ENCODE assay signal across 28 cellular contexts in the genomic region with DNA sequence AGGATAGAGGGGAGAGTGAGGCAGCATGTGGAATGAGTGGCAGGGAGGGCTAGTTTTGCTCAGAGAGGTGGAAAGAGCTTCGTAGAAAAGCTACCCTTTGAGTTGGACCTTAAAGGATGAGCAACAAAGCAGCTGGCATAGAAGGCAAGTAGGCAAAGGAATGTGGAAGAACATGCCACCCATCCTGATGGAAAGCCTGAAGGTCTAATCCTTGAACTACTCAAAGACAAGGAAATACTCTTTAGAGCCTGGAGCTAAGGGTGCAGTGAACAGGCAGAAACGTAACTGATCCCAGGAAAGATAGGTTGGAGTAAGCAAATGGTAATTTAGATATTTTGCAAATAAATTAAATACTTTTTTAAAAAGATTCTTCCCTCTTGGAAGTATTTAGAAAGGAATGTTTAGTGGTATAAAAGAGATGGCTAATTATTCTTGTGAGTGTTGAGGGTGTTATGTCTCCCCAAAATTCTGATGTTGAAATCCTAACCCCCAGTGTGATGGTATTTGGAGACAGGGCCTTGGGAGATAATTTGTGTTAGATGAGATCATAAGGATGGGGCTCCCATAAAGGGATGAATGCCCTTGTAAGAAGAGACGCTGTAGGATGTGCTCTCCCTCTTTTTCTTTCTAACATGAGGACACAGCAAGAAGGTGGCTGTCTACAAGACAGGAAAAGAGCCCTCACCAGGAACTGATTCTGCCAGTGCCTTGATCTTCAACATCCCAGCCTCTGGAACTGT.
A peak's percentile ranks its signal among the peaks of the same experiment; 100 is the strongest.
DNase-seq lines count a peak whose midpoint lies in the region; ATAC-seq, FAIRE-seq and TF ChIP-seq lines count a peak whose summit lies in the region.
"Had no signal": no experiment of that assay in that cellular context is flagged by ENCODE, and none has a peak within 500 bp of the region (broad histone marks: within the 10 kb centered on the region; RNA-seq: fewer than 3 reads in every experiment).

No MANE protein-coding gene starts in this region.

- H4K20me1 ChIP-seq in keratinocyte (ENCODE audit: control insufficient read depth, extremely low read depth, insufficient read depth, low read length): no peaks in the 10 kb centered on the region

- no peak overlapping the region for H3K4me2 ChIP-seq in keratinocyte (ENCODE audit: control insufficient read depth, extremely low read depth, insufficient read depth, low read depth, low read length)
- H3K4me2 ChIP-seq: neural progenitor cell had no signal

- H3K27me3 Mint-ChIP-seq in activated CD8-positive, alpha-beta T cell treated with anti-CD3 and anti-CD28 coated beads for 36 hours: peaks cover 8% of the 10 kb centered on the region
- H3K27me3 Mint-ChIP-seq in activated CD8-positive, alpha-beta T cell treated with anti-CD3 and anti-CD28 coated beads, Interleukin-2, amount 10 ng/mL, durations not matched to agents 7 days and 5 days (ENCODE audit: low read depth): no peaks in the 10 kb centered on the region
- H3K27me3 Mint-ChIP-seq in activated T-helper 17 cell treated with anti-CD3 and anti-CD28 coated beads, Interleukin-2, amount 50 U/mL, for 72 hours: no peaks in the 10 kb centered on the region

- DNase-seq in activated CD8-positive, alpha-beta T cell treated with anti-CD3 and anti-CD28 coated beads for 36 hours: no peak
- no peak for DNase-seq in activated CD8-positive, alpha-beta T cell treated with anti-CD3 and anti-CD28 coated beads, Interleukin-2, amount 10 ng/mL, durations not matched to agents 7 days and 5 days
- peak; percentile 57 for DNase-seq in EH (ENCODE audit: low read depth)
- no peak for DNase-seq in keratinocyte (ENCODE audit: low read depth, low spot score)
- no peak for DNase-seq in activated effector memory CD4-positive, alpha-beta T cell treated with anti-CD3 and anti-CD28 coated beads, Interleukin-2, amount 50 U/mL, for 16 hours
- DNase-seq: activated CD4-positive, alpha-beta T cell treated with anti-CD3 and anti-CD28 coated beads for 48 hours; amygdala; Calu3; DMS79 treated with DMSO at 0.1 percent for 48 hours; effector CD4-positive, alpha-beta T cell; hippocampal formation; left cardiac atrium; NCI-H1092 treated with DMSO at 0.1 percent for 48 hours; NCI-H1694 treated with DMSO at 0.1 percent for 48 hours; NCI-H446 treated with DMSO at 0.1 percent for 48 hours; NCI-H82; pancreas; retina; thyroid gland had no signal

- no peaks in the 10 kb centered on the region for H3K36me3 Mint-ChIP-seq in activated CD8-positive, alpha-beta T cell treated with anti-CD3 and anti-CD28 coated beads for 36 hours (ENCODE audit: low read depth)
- H3K36me3 Mint-ChIP-seq in activated CD8-positive, alpha-beta T cell treated with anti-CD3 and anti-CD28 coated beads, Interleukin-2, amount 10 ng/mL, durations not matched to agents 7 days and 5 days (ENCODE audit: low read depth): no peaks in the 10 kb centered on the region
- no peaks in the 10 kb centered on the region for H3K36me3 Mint-ChIP-seq in activated T-helper 17 cell treated with anti-CD3 and anti-CD28 coated beads, Interleukin-2, amount 50 U/mL, for 72 hours (ENCODE audit: low read depth)
- H3K36me3 Mint-ChIP-seq: neural progenitor cell had no signal

- no peak overlapping the region for H3K9ac ChIP-seq in keratinocyte (ENCODE audit: control insufficient read depth, extremely low read depth, insufficient read depth, low read length)
- H3K9ac ChIP-seq: neural progenitor cell had no signal

- H3K27ac ChIP-seq in keratinocyte (ENCODE audit: control insufficient read depth, insufficient read depth, low read length): no peak overlapping the region
- H3K27ac ChIP-seq: epithelial cell of prostate, neural progenitor cell, pancreas, thyroid gland had no signal

- peaks cover 2% of the 10 kb centered on the region for H3K9me3 Mint-ChIP-seq in activated CD8-positive, alpha-beta T cell treated with anti-CD3 and anti-CD28 coated beads for 36 hours
- H3K9me3 Mint-ChIP-seq in activated CD8-positive, alpha-beta T cell treated with anti-CD3 and anti-CD28 coated beads, Interleukin-2, amount 10 ng/mL, durations not matched to agents 7 days and 5 days (ENCODE audit: insufficient read depth): no peaks in the 10 kb centered on the region
- peaks cover 7% of the 10 kb centered on the region for H3K9me3 Mint-ChIP-seq in activated T-helper 17 cell treated with anti-CD3 and anti-CD28 coated beads, Interleukin-2, amount 50 U/mL, for 72 hours
- H3K9me3 Mint-ChIP-seq: neural progenitor cell had no signal

- no peaks in the 10 kb centered on the region for H3K9me1 ChIP-seq in keratinocyte (ENCODE audit: control insufficient read depth, extremely low read depth, insufficient read depth, low read length)

- POLR2A ChIA-PET in activated CD8-positive, alpha-beta T cell treated with anti-CD3 and anti-CD28 coated beads for 36 hours (lab: Charles Lee): interaction anchor here (0.6 kb wide), 1 partner anchor 1785 kb away, joined by 4 read pairs; no protein-coding TSS in a partner anchor
- POLR2A ChIA-PET in activated CD8-positive, alpha-beta T cell treated with anti-CD3 and anti-CD28 coated beads, Interleukin-2, amount 10 ng/mL, durations not matched to agents 7 days and 5 days (lab: Charles Lee): no interaction called here

- H3K4me3 ChIP-seq in keratinocyte (ENCODE audit: control insufficient read depth in 2 of 3, extremely low read depth in 1 of 3, insufficient read depth in 2 of 3, low read depth in 1 of 3, low read length in 3 of 3): no peak overlapping the region
- H3K4me3 ChIP-seq: neural progenitor cell, pancreas, skin epidermis, thyroid gland had no signal

- H3K9me3 ChIP-seq in keratinocyte (ENCODE audit: control insufficient read depth, low read depth, low read length): no peaks in the 10 kb centered on the region
- H3K9me3 ChIP-seq: pancreas, thyroid gland had no signal

- peaks cover 4% of the 10 kb centered on the region for H3K4me1 ChIP-seq in keratinocyte (ENCODE audit: control insufficient read depth, extremely low read depth, insufficient read depth, low read length)
- H3K4me1 ChIP-seq: neural progenitor cell, pancreas had no signal

- no peaks in the 10 kb centered on the region for H3K27me3 ChIP-seq in keratinocyte (ENCODE audit: control insufficient read depth, extremely low read depth, insufficient read depth, low read length)
- H3K27me3 ChIP-seq: neural progenitor cell, pancreas, thyroid gland had no signal

- no peaks in the 10 kb centered on the region for H3K36me3 ChIP-seq in keratinocyte (ENCODE audit: control insufficient read depth in 2 of 2, extremely low read depth in 1 of 2, insufficient read depth in 2 of 2, low read length in 2 of 2)
- H3K36me3 ChIP-seq: neural progenitor cell, pancreas, thyroid gland had no signal

- no peaks in the 10 kb centered on the region for H3K79me2 ChIP-seq in keratinocyte (ENCODE audit: control insufficient read depth, insufficient read depth, low read length)

- peak overlapping the region; percentile 47 for H3K27ac Mint-ChIP-seq in activated CD8-positive, alpha-beta T cell treated with anti-CD3 and anti-CD28 coated beads for 36 hours
- no peak overlapping the region for H3K27ac Mint-ChIP-seq in activated CD8-positive, alpha-beta T cell treated with anti-CD3 and anti-CD28 coated beads, Interleukin-2, amount 10 ng/mL, durations not matched to agents 7 days and 5 days
- peak overlapping the region; percentile 82 for H3K27ac Mint-ChIP-seq in activated T-helper 17 cell treated with anti-CD3 and anti-CD28 coated beads, Interleukin-2, amount 50 U/mL, for 72 hours
- H3K27ac Mint-ChIP-seq: neural progenitor cell had no signal

- H3K4me1 Mint-ChIP-seq in activated CD8-positive, alpha-beta T cell treated with anti-CD3 and anti-CD28 coated beads for 36 hours (ENCODE audit: low read depth): peaks cover 13% of the 10 kb centered on the region
- H3K4me1 Mint-ChIP-seq in activated CD8-positive, alpha-beta T cell treated with anti-CD3 and anti-CD28 coated beads, Interleukin-2, amount 10 ng/mL, durations not matched to agents 7 days and 5 days (ENCODE audit: low read depth): no peaks in the 10 kb centered on the region
- H3K4me1 Mint-ChIP-seq in activated T-helper 17 cell treated with anti-CD3 and anti-CD28 coated beads, Interleukin-2, amount 50 U/mL, for 72 hours: peaks cover 18% of the 10 kb centered on the region
- H3K4me1 Mint-ChIP-seq: neural progenitor cell had no signal

- peak; percentile 61 for FAIRE-seq in keratinocyte (lab: Jason Lieb, UNC)
- FAIRE-seq: A204.1, bronchial epithelial cell, pancreas had no signal

- intact Hi-C loops in activated CD8-positive, alpha-beta T cell treated with anti-CD3 and anti-CD28 coated beads for 36 hours (cut with micrococcal nuclease): no loop called here

- CTCF ChIA-PET in activated CD8-positive, alpha-beta T cell treated with anti-CD3 and anti-CD28 coated beads for 36 hours (lab: Charles Lee): interaction anchor here (1.4 to 1.5 kb wide), 2 partner anchors 11 to 472 kb away, joined by 3 to 4 read pairs; no protein-coding TSS in a partner anchor
- CTCF ChIA-PET in activated CD8-positive, alpha-beta T cell treated with anti-CD3 and anti-CD28 coated beads, Interleukin-2, amount 10 ng/mL, durations not matched to agents 7 days and 5 days (lab: Charles Lee): interaction anchor here (1.4 kb wide), 1 partner anchor 43 kb away, joined by 4 read pairs; no protein-coding TSS in a partner anchor

- no peak overlapping the region for H2AFZ ChIP-seq in keratinocyte (ENCODE audit: control insufficient read depth, low read length)
- H2AFZ ChIP-seq: neural progenitor cell had no signal

- no peak overlapping the region for H3K4me3 Mint-ChIP-seq in activated CD8-positive, alpha-beta T cell treated with anti-CD3 and anti-CD28 coated beads for 36 hours
- H3K4me3 Mint-ChIP-seq in activated CD8-positive, alpha-beta T cell treated with anti-CD3 and anti-CD28 coated beads, Interleukin-2, amount 10 ng/mL, durations not matched to agents 7 days and 5 days: no peak overlapping the region
- H3K4me3 Mint-ChIP-seq in activated T-helper 17 cell treated with anti-CD3 and anti-CD28 coated beads, Interleukin-2, amount 50 U/mL, for 72 hours: peak overlapping the region; percentile 40
- H3K4me3 Mint-ChIP-seq: neural progenitor cell; T-helper 2 cell treated with Interferon-gamma antibody and Interleukin-4, amounts not matched to agents 5 μg/mL and 100 μg/mL, for 36 hours had no signal

- dilution Hi-C loops in keratinocyte (cut with MboI; ENCODE audit: extremely low pct_ligation_motif_present, low sequenced_read_pairs): no loop called here

- no peak for ATAC-seq in activated CD8-positive, alpha-beta T cell treated with anti-CD3 and anti-CD28 coated beads for 36 hours
- ATAC-seq in activated CD8-positive, alpha-beta T cell treated with anti-CD3 and anti-CD28 coated beads, Interleukin-2, amount 10 ng/mL, durations not matched to agents 7 days and 5 days: no peak
- no peak for ATAC-seq in activated T-helper 17 cell treated with anti-CD3 and anti-CD28 coated beads, Interleukin-2, amount 50 U/mL, for 72 hours (replicated peaks)
- ATAC-seq in HG02759 (IDR thresholded peaks at IDR 0.05; ENCODE audit: unreplicated experiment): no peak
- ATAC-seq in GM18873 (IDR thresholded peaks at IDR 0.05; ENCODE audit: low FRiP score, unreplicated experiment): no peak
- ATAC-seq: left cardiac atrium, pancreas had no signal

- no peak for TF ChIP-seq CTCF in activated CD8-positive, alpha-beta T cell treated with anti-CD3 and anti-CD28 coated beads for 36 hours (IDR thresholded peaks at IDR 0.05)
- TF ChIP-seq CTCF in keratinocyte (optimal IDR thresholded peaks at IDR 0.05 in 1 of 3, IDR thresholded peaks at IDR 0.05 in 1 of 3, conservative IDR thresholded peaks at IDR 0.05 in 1 of 3; ENCODE audit: extremely low read depth in 1 of 3, insufficient read depth in 2 of 3, low read length in 3 of 3): no peak
